In genomic region chr9:81506941-81507864, GRCh38 we compare ENCODE assay signal across 29 cellular contexts.
"Had no signal": no experiment of that assay in that cellular context is flagged by ENCODE, and none has a peak within 500 bp of the region (broad histone marks: within the 10 kb centered on the region; RNA-seq: fewer than 3 reads in every experiment).

No MANE protein-coding gene starts in this region.

- DNase-seq: heart left ventricle; hypothalamus; immature natural killer cell; kidney; left colon; left lung; lower lobe of right lung; mammary epithelial cell; mesendoderm; naive B cell; natural killer cell; nephron progenitor cell; ovary; stimulated activated CD4-positive, alpha-beta T cell treated with anti-CD3 and anti-CD28 coated beads, Interleukin-12 subunit alpha, Interleukin-12 subunit beta, amount 100 ng/mL, for 4 hours; stimulated activated CD4-positive, alpha-beta T cell treated with anti-CD3 and anti-CD28 coated beads, Interleukin-15, amount 100 ng/mL, for 24 hours; stimulated activated CD4-positive, alpha-beta T cell treated with anti-CD3 and anti-CD28 coated beads, Interleukin-2, amount 100 ng/mL, for 24 hours; stimulated activated CD4-positive, alpha-beta T cell treated with anti-CD3 and anti-CD28 coated beads, Interleukin-4, amount 100 ng/mL, for 24 hours; stimulated activated naive CD4-positive, alpha-beta T cell treated with Interleukin-2 at 50 U/mL for 16 hours had no signal

- H3K9me3 Mint-ChIP-seq: natural killer cell, type B pancreatic cell had no signal

- H3K27ac ChIP-seq: heart left ventricle, left lung, lower lobe of right lung, neural progenitor cell, ovary, right atrium auricular region, right lobe of liver, suprapubic skin, tibial nerve, vagina had no signal

- H3K4me1 ChIP-seq: heart left ventricle, left lung, lower lobe of right lung, neural progenitor cell, right atrium auricular region, right lobe of liver, suprapubic skin, tibial nerve, vagina had no signal

- FAIRE-seq: islet of Langerhans, kidney had no signal

- H3K27ac Mint-ChIP-seq: immature natural killer cell; mesothelial cell of epicardium; naive B cell; natural killer cell; nephron progenitor cell; neural progenitor cell; progenitor cell of endocrine pancreas; stimulated activated effector memory CD8-positive, alpha-beta T cell treated with anti-CD3 and anti-CD28 coated beads, Interleukin-12 subunit alpha, Interleukin-12 subunit beta, amount 100 ng/mL, for 72 hours; type B pancreatic cell had no signal

- H3K4me2 ChIP-seq: neural progenitor cell had no signal

- H3K4me3 Mint-ChIP-seq: mesothelial cell of epicardium; natural killer cell; nephron progenitor cell; neural progenitor cell; stimulated activated effector memory CD8-positive, alpha-beta T cell treated with anti-CD3 and anti-CD28 coated beads, Interleukin-12 subunit alpha, Interleukin-12 subunit beta, amount 100 ng/mL, for 72 hours; type B pancreatic cell had no signal

- H3K4me3 ChIP-seq: heart left ventricle, left lung, lower lobe of right lung, neural progenitor cell, ovary, right atrium auricular region, right lobe of liver, suprapubic skin, tibial nerve, vagina had no signal

- H3K36me3 ChIP-seq: heart left ventricle, left lung, lower lobe of right lung, neural progenitor cell, ovary, right atrium auricular region, right lobe of liver, suprapubic skin, tibial nerve, vagina had no signal

- H3K9me3 ChIP-seq: heart left ventricle, lower lobe of right lung, ovary, right atrium auricular region, right lobe of liver, suprapubic skin, tibial nerve, vagina had no signal

- H3K27me3 ChIP-seq: heart left ventricle, left lung, neural progenitor cell, ovary, right atrium auricular region, right lobe of liver, suprapubic skin, tibial nerve, vagina had no signal

- ATAC-seq: heart left ventricle; left colon; left lung; lower lobe of right lung; natural killer cell; stimulated activated effector memory CD8-positive, alpha-beta T cell treated with anti-CD3 and anti-CD28 coated beads, Interleukin-12 subunit alpha, Interleukin-12 subunit beta, amount 100 ng/mL, for 72 hours had no signal

- H3K36me3 Mint-ChIP-seq: immature natural killer cell; mesothelial cell of epicardium; natural killer cell; neural progenitor cell; stimulated activated effector memory CD8-positive, alpha-beta T cell treated with anti-CD3 and anti-CD28 coated beads, Interleukin-12 subunit alpha, Interleukin-12 subunit beta, amount 100 ng/mL, for 72 hours; type B pancreatic cell had no signal

- H3K27me3 Mint-ChIP-seq: type B pancreatic cell had no signal

- H3K9ac ChIP-seq: neural progenitor cell had no signal

- H3K4me1 Mint-ChIP-seq: nephron progenitor cell; neural progenitor cell; stimulated activated effector memory CD8-positive, alpha-beta T cell treated with anti-CD3 and anti-CD28 coated beads, Interleukin-12 subunit alpha, Interleukin-12 subunit beta, amount 100 ng/mL, for 72 hours had no signal

- H2AFZ ChIP-seq: neural progenitor cell had no signal
